1 cellular context compared by ENCODE assay signal in the genomic region with DNA sequence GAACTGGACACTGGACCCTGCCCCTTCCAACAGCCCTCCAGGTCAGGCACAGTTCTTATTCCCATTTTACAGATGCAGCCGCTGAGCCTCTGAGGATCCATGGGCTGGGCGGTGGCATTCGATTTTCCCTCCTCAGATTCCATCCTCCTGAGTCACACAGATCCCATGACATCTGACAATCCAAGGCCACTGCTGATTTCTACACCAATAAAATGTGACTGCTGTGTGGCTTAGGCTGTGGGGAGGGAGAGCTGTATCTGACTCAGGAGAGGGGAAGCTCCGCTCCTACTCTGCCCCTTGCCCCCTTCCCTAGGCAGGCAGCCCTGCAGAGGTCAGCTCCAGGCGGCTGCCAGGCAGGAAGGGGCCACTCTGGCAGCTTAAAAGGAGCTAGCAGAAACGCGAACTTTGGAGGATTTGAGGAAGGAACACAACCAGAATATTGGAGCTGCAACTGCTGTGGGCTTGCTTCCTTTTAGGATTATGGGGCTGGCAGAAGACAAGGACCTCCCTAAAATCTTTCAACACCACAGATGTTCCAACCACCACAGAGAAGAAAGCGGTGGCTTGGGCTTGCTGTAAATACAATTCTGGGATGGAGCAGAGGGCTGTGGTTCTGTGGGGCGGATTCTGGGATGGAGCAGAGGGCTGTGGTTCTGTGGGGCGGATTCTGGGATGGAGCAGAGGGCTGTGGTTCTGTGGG.
TF ChIP-seq lines count a peak whose summit lies in the region.

No MANE protein-coding gene starts in this region.

TF ChIP-seq in IMR-90, 13 proteins besides CTCF, POLR2A, EP300 and RAD21 (continued from another document):
- TF ChIP-seq, protein P1, sequence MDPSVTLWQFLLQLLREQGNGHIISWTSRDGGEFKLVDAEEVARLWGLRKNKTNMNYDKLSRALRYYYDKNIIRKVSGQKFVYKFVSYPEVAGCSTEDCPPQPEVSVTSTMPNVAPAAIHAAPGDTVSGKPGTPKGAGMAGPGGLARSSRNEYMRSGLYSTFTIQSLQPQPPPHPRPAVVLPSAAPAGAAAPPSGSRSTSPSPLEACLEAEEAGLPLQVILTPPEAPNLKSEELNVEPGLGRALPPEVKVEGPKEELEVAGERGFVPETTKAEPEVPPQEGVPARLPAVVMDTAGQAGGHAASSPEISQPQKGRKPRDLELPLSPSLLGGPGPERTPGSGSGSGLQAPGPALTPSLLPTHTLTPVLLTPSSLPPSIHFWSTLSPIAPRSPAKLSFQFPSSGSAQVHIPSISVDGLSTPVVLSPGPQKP (IDR thresholded peaks at IDR 0.05; ENCODE audit: borderline replicate concordance, low read depth, low read length), result no peak
- TF ChIP-seq MXI1 (IDR thresholded peaks at IDR 0.05; ENCODE audit: borderline replicate concordance, low read depth, low read length) (no peak), RFX5 (IDR thresholded peaks at IDR 0.05; ENCODE audit: low read depth, low read length) (no peak), CEBPB (IDR thresholded peaks at IDR 0.05; ENCODE audit: low read depth, low read length) (no peak), BHLHE40 (IDR thresholded peaks at IDR 0.05; ENCODE audit: low read depth, low read length) (no peak)
- TF ChIP-seq, protein P2, sequence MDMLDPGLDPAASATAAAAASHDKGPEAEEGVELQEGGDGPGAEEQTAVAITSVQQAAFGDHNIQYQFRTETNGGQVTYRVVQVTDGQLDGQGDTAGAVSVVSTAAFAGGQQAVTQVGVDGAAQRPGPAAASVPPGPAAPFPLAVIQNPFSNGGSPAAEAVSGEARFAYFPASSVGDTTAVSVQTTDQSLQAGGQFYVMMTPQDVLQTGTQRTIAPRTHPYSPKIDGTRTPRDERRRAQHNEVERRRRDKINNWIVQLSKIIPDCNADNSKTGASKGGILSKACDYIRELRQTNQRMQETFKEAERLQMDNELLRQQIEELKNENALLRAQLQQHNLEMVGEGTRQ (IDR thresholded peaks at IDR 0.05; ENCODE audit: low read depth, low read length), result no peak
